11 cellular contexts compared by ENCODE assay signal in the genomic region with DNA sequence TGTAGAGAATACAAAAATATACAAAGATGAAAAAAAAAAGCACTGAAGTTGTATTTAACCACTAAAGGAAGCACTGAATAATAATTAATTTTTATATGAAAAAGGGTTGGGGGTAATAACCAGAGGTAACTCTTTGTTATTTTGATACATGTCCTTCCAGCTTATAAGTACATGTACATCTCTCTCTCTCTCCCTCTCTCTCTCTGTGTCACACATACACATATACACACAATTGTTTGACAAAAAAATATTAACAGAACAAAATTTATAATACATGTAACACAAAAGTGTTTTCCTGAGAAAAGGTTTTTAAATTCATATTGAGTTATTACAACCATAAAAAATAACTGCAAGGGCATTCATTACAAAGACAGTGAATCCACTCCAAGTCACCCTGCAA. TPM values are rescaled to one million over a fixed set of nuclear protein-coding genes. Genes with fewer than 3 reads are reported as not detected.
DNase-seq lines count a peak whose midpoint lies in the region; ATAC-seq, FAIRE-seq and TF ChIP-seq lines count a peak whose summit lies in the region.
"Had no signal": no experiment of that assay in that cellular context is flagged by ENCODE, and none has a peak within 500 bp of the region (broad histone marks: within the 10 kb centered on the region; RNA-seq: fewer than 3 reads in every experiment).

No MANE protein-coding gene starts in this region.

- intact Hi-C loops in left ventricle myocardium superior (cut with micrococcal nuclease): no loop called here
- intact Hi-C loops in upper lobe of right lung (cut with DNase I): no loop called here

- H3K27me3 ChIP-seq in right atrium auricular region (no peaks in the 10 kb centered on the region), mucosa of rectum (ENCODE audit: control insufficient read depth in 2 of 2, insufficient read depth in 2 of 2, low read length in 2 of 2) (no peaks in the 10 kb centered on the region), upper lobe of right lung (no peaks in the 10 kb centered on the region)
- H3K27me3 ChIP-seq: gastrocnemius medialis had no signal

- POLR2A ChIA-PET in activated CD4-positive, alpha-beta memory T cell treated with anti-CD3 and anti-CD28 coated beads, Interleukin-2, amount 10 ng/mL, durations not matched to agents 7 days and 5 days (lab: Charles Lee): interaction anchor here (0.7 to 15.7 kb wide), 11 partner anchors 10 to 575 kb away, joined by 3 to 558 read pairs (median 24); a partner anchor contains a TSS

- no peak overlapping the region for H3K9ac ChIP-seq in mucosa of rectum (ENCODE audit: low read depth in 1 of 2, low read length in 2 of 2)

- TF ChIP-seq CTCF in right atrium auricular region (IDR thresholded peaks at IDR 0.05) (no peak), upper lobe of right lung (IDR thresholded peaks at IDR 0.05) (no peak), D721Med (IDR thresholded peaks at IDR 0.05; ENCODE audit: insufficient read depth, missing control alignments) (no peak)

- peaks cover 0 to 41% of the 10 kb centered on the region in 2 donors for H3K4me1 ChIP-seq in right atrium auricular region
- peaks cover 0 to 6% of the 10 kb centered on the region in 2 donors for H3K4me1 ChIP-seq in mucosa of rectum (ENCODE audit: control insufficient read depth in 2 of 2, insufficient read depth in 2 of 2, low read length in 2 of 2)
- peaks cover 21% of the 10 kb centered on the region for H3K4me1 ChIP-seq in upper lobe of right lung

- H3K27ac ChIP-seq in right atrium auricular region: peak overlapping the region; percentile 12 to 37
- peak overlapping the region; percentile 61 to 69 for H3K27ac ChIP-seq in mucosa of rectum (ENCODE audit: low read depth in 2 of 2, low read length in 2 of 2)
- H3K27ac ChIP-seq in upper lobe of right lung: no peak overlapping the region
- H3K27ac ChIP-seq: C4-2B had no signal

- H3K4me3 Mint-ChIP-seq in activated CD4-positive, alpha-beta memory T cell treated with anti-CD3 and anti-CD28 coated beads, Interleukin-2, amount 10 ng/mL, durations not matched to agents 7 days and 5 days: peak overlapping the region; percentile 86

- no peak for DNase-seq in right atrium auricular region (ENCODE audit: low spot score)
- DNase-seq in left ventricle myocardium superior: no peak
- DNase-seq in activated CD4-positive, alpha-beta memory T cell treated with anti-CD3 and anti-CD28 coated beads, Interleukin-2, amount 10 ng/mL, durations not matched to agents 7 days and 5 days: no peak
- no peak for DNase-seq in upper lobe of right lung
- DNase-seq in HK-2 (ENCODE audit: unreplicated experiment): no peak
- no peak for DNase-seq in glomerular visceral epithelial cell (ENCODE audit: extremely low spot score)
- no peak for DNase-seq in D721Med (ENCODE audit: insufficient read length, low spot score)
- DNase-seq: gastrocnemius medialis, NCI-H226 had no signal

- H3K4me3 ChIP-seq in right atrium auricular region: no peak overlapping the region
- peak overlapping the region in 1 of 2 donors; percentile 38 for H3K4me3 ChIP-seq in mucosa of rectum (ENCODE audit: low read length in 2 of 2)
- H3K4me3 ChIP-seq in upper lobe of right lung: peak overlapping the region; percentile 17

- no peaks in the 10 kb centered on the region for H3K27me3 Mint-ChIP-seq in activated CD4-positive, alpha-beta memory T cell treated with anti-CD3 and anti-CD28 coated beads, Interleukin-2, amount 10 ng/mL, durations not matched to agents 7 days and 5 days

- H3K9me3 Mint-ChIP-seq in activated CD4-positive, alpha-beta memory T cell treated with anti-CD3 and anti-CD28 coated beads, Interleukin-2, amount 10 ng/mL, durations not matched to agents 7 days and 5 days: no peaks in the 10 kb centered on the region

- H3K36me3 Mint-ChIP-seq in activated CD4-positive, alpha-beta memory T cell treated with anti-CD3 and anti-CD28 coated beads, Interleukin-2, amount 10 ng/mL, durations not matched to agents 7 days and 5 days (ENCODE audit: low read depth): peaks cover 86% of the 10 kb centered on the region

- CTCF ChIA-PET in activated CD4-positive, alpha-beta memory T cell treated with anti-CD3 and anti-CD28 coated beads, Interleukin-2, amount 10 ng/mL, durations not matched to agents 7 days and 5 days (lab: Charles Lee): interaction anchor here (1.3 to 11.3 kb wide), 8 partner anchors 10 to 106 kb away, joined by 4 to 82 read pairs (median 5); a partner anchor contains a TSS

- FAIRE-seq in D721Med (lab: Jason Lieb, UNC): no peak

- H3K4me1 Mint-ChIP-seq in activated CD4-positive, alpha-beta memory T cell treated with anti-CD3 and anti-CD28 coated beads, Interleukin-2, amount 10 ng/mL, durations not matched to agents 7 days and 5 days: peaks cover 56% of the 10 kb centered on the region

- H3K27ac Mint-ChIP-seq in activated CD4-positive, alpha-beta memory T cell treated with anti-CD3 and anti-CD28 coated beads, Interleukin-2, amount 10 ng/mL, durations not matched to agents 7 days and 5 days: peak overlapping the region; percentile 96

- ATAC-seq in left ventricle myocardium superior (no peak), upper lobe of right lung (no peak)

- no peaks in the 10 kb centered on the region for H3K36me3 ChIP-seq in right atrium auricular region
- H3K36me3 ChIP-seq in mucosa of rectum (ENCODE audit: control insufficient read depth in 2 of 2, insufficient read depth in 2 of 2, low read length in 2 of 2): no peaks in the 10 kb centered on the region
- no peaks in the 10 kb centered on the region for H3K36me3 ChIP-seq in upper lobe of right lung
- H3K36me3 ChIP-seq: gastrocnemius medialis had no signal

- H3K9me3 ChIP-seq in right atrium auricular region: no peaks in the 10 kb centered on the region
- H3K9me3 ChIP-seq in mucosa of rectum (ENCODE audit: control insufficient read depth in 2 of 2, low read length in 2 of 2): no peaks in the 10 kb centered on the region
- no peaks in the 10 kb centered on the region for H3K9me3 ChIP-seq in upper lobe of right lung
- H3K9me3 ChIP-seq: gastrocnemius medialis had no signal

RNA-seq across cellular contexts. Expression of a gene that starts 4.6 kb away (rescaled TPM):
- 10 to 100 TPM; 12.3 to 17.5 TPM for total RNA-seq in right atrium auricular region
- 15.2 TPM for total RNA-seq in left ventricle myocardium superior
- 100 to 1,000 TPM; 574 to 590 TPM for total RNA-seq in activated CD4-positive, alpha-beta memory T cell treated with anti-CD3 and anti-CD28 coated beads, Interleukin-2, amount 10 ng/mL, durations not matched to agents 7 days and 5 days
- 71.5 TPM for total RNA-seq in upper lobe of right lung
